Comparison of ENCODE assay signal across 9 cellular contexts in genomic region chr1:26358411-26359384, GRCh38. TPM values are rescaled to one million over a fixed set of nuclear protein-coding genes. Genes with fewer than 3 reads are reported as not detected.
DNase-seq lines count a peak whose midpoint lies in the region; ATAC-seq, FAIRE-seq and TF ChIP-seq lines count a peak whose summit lies in the region.
"Had no signal": no experiment of that assay in that cellular context is flagged by ENCODE, and none has a peak within 500 bp of the region (broad histone marks: within the 10 kb centered on the region; RNA-seq: fewer than 3 reads in every experiment).

No MANE protein-coding gene starts in this region.

- intact Hi-C loops in HepG2 (cut with micrococcal nuclease; ENCODE audit: unreplicated experiment): loop anchor here (1.0 kb wide), 1 partner anchor 7 kb away; no protein-coding TSS in a partner anchor

- peak in 1 of 2 experiments; percentile 58; a peak in 2 of 4 replicates for TF ChIP-seq POLR2A in HepG2 (IDR thresholded peaks at IDR 0.05; ENCODE audit: insufficient read depth in 1 of 2, low read depth in 2 of 2, low read length in 2 of 2)

- peak overlapping the region; percentile 77 for H3K4me2 ChIP-seq in HepG2 (ENCODE audit: low read depth, low read length)

- 13% methylated on average over 12 of the region's 15 CpGs for WGBS in HepG2 (ENCODE audit: low lambda C conversion rate)

- H3K4me1 Mint-ChIP-seq in stimulated activated naive CD8-positive, alpha-beta T cell treated with anti-CD3 and anti-CD28 coated beads, Interleukin-15, Interleukin-2, amounts not matched to agents 100 ng/mL and 50 ng/mL, for 24 hours (ENCODE audit: low read depth): peaks cover 37% of the 10 kb centered on the region

- BruUV-seq in HepG2 (replicated peaks; lab: Mats Ljungman, UMichigan): TSS peak; percentile 91

- H3K4me3 Mint-ChIP-seq in stimulated activated naive CD8-positive, alpha-beta T cell treated with anti-CD3 and anti-CD28 coated beads, Interleukin-15, Interleukin-2, amounts not matched to agents 100 ng/mL and 50 ng/mL, for 24 hours: peak overlapping the region; percentile 67

- peak; percentile 51 for TF ChIP-seq RAD21 in HepG2 (CRISPR knock-in tag; IDR thresholded peaks at IDR 0.05)

- H3K9me3 ChIP-seq in HepG2 (ENCODE audit: low read length): no peaks in the 10 kb centered on the region

- TF ChIP-seq CTCF in HepG2 (CRISPR knock-in tag; IDR thresholded peaks at IDR 0.05): peak; percentile 49

- no peaks in the 10 kb centered on the region for H3K9me3 Mint-ChIP-seq in stimulated activated naive CD8-positive, alpha-beta T cell treated with anti-CD3 and anti-CD28 coated beads, Interleukin-15, Interleukin-2, amounts not matched to agents 100 ng/mL and 50 ng/mL, for 24 hours

- TF ChIP-seq EP300 in HepG2 (IDR thresholded peaks at IDR 0.05; ENCODE audit: low read depth in 2 of 2, low read length in 2 of 2): no peak; a peak in 1 of 4 replicates
- TF ChIP-seq EP300 in HepG2 (CRISPR knock-in tag; IDR thresholded peaks at IDR 0.05; ENCODE audit: borderline replicate concordance): no peak

- H3K27ac ChIP-seq in HepG2 (ENCODE audit: extremely low read length, insufficient read depth, low read length): peak overlapping the region; percentile 81

- peak; percentile 98 for FAIRE-seq in HepG2 (lab: Jason Lieb, UNC)

- peaks cover 88% of the 10 kb centered on the region for H3K4me1 ChIP-seq in HepG2 (ENCODE audit: insufficient read depth, low read length)

- H3K27me3 ChIP-seq in HepG2 (ENCODE audit: control insufficient read depth in 1 of 2, insufficient read depth in 2 of 2, low read length in 2 of 2): no peaks in the 10 kb centered on the region

- H3K9ac ChIP-seq in HepG2 (ENCODE audit: insufficient read depth, low read depth, low read length): peak overlapping the region; percentile 67

- H3K36me3 Mint-ChIP-seq in stimulated activated naive CD8-positive, alpha-beta T cell treated with anti-CD3 and anti-CD28 coated beads, Interleukin-15, Interleukin-2, amounts not matched to agents 100 ng/mL and 50 ng/mL, for 24 hours (ENCODE audit: low read depth): no peaks in the 10 kb centered on the region

- peak overlapping the region; percentile 5 for H3K27ac Mint-ChIP-seq in stimulated activated naive CD8-positive, alpha-beta T cell treated with anti-CD3 and anti-CD28 coated beads, Interleukin-15, Interleukin-2, amounts not matched to agents 100 ng/mL and 50 ng/mL, for 24 hours

- POLR2A ChIA-PET in HepG2 (lab: Yijun Ruan, JAX): interaction anchor here (0.7 to 3.0 kb wide), 9 partner anchors 9 to 79 kb away, joined by 3 to 65 read pairs (median 5); partner anchors contain the start of genes DHDDS and SH3BGRL3

- DNase-seq in NOMO-1 treated with dmso at 0.1 percent for 144 hours (lab: John Stamatoyannopoulos, UW; ENCODE audit: unreplicated experiment) (peak; percentile 47), activated T-cell treated with anti-CD3 and anti-CD28 coated beads for 48 hours (ENCODE audit: low read depth) (peak; percentile 61), HepG2 (ENCODE audit: low spot score) (peak; percentile 90), SKM-1 treated with dmso at 0.1 percent for 144 hours (lab: John Stamatoyannopoulos, UW; ENCODE audit: unreplicated experiment) (no peak)
- DNase-seq: Right ventricle myocardium superior had no signal

- H3K36me3 ChIP-seq in HepG2 (replicated peaks in 1 of 2; ENCODE audit: control insufficient read depth in 1 of 2, insufficient read depth in 2 of 2, low read length in 2 of 2): no peaks in the 10 kb centered on the region

- H2AFZ ChIP-seq in HepG2 (ENCODE audit: low read length): no peak overlapping the region

- peaks cover 15% of the 10 kb centered on the region for H3K27me3 Mint-ChIP-seq in stimulated activated naive CD8-positive, alpha-beta T cell treated with anti-CD3 and anti-CD28 coated beads, Interleukin-15, Interleukin-2, amounts not matched to agents 100 ng/mL and 50 ng/mL, for 24 hours

- ATAC-seq in HepG2 (peak; percentile 84), GM18498 (IDR thresholded peaks at IDR 0.05; ENCODE audit: unreplicated experiment) (no peak), HG02970 (IDR thresholded peaks at IDR 0.05; ENCODE audit: low FRiP score, unreplicated experiment) (no peak)

- in situ Hi-C loops in HepG2 (cut with HindIII; ENCODE audit: extremely low pct_ligation_motif_present, low pct_unique_long_range_greater_than_20kb): no loop called here

- no peaks in the 10 kb centered on the region for H3K79me2 ChIP-seq in HepG2 (ENCODE audit: insufficient read depth, low read length)

- H3K4me3 ChIP-seq in HepG2 (replicated peaks in 1 of 3; ENCODE audit: insufficient read depth in 1 of 3, low read depth in 2 of 3, low read length in 3 of 3): peak overlapping the region in 2 of 3 experiments; percentile 16 to 49; a peak in 4 of 6 replicates

- no peaks in the 10 kb centered on the region for H4K20me1 ChIP-seq in HepG2 (ENCODE audit: insufficient read depth, low read length)

- CTCF ChIA-PET in HepG2 (lab: Yijun Ruan, JAX; ENCODE audit: low intra/inter-chr PET ratio, low total read pairs): interaction anchor here (1.3 kb wide), 1 partner anchor 74 kb away, joined by 3 read pairs; no protein-coding TSS in a partner anchor

RNA-seq across cellular contexts. Expression of gene CRYBG2, which starts 4.8 kb away (rescaled TPM):
- total RNA-seq in HepG2 (2016; rRNA removed; fragmentation: Illumina TruSeq; extraction: Trizol): 0.39 and 1.3 TPM in 2 replicates
- 0.18 TPM in 1 of 2 replicates, not detected in the other for total RNA-seq in HepG2 (2016; cell fraction: cytosol; rRNA removed; fragmentation: Illumina TruSeq; extraction: Trizol; ENCODE audit: low read depth)
- 0.86 and 1.1 TPM in 2 replicates for total RNA-seq in HepG2 (2016; cell fraction: insoluble cytoplasmic fraction; rRNA removed; fragmentation: Illumina TruSeq; extraction: Trizol)
- 0.48 and 0.87 TPM in 2 replicates for total RNA-seq in HepG2 (2016; cell fraction: membrane; rRNA removed; fragmentation: Illumina TruSeq; extraction: Trizol)
- total RNA-seq in HepG2 (2016; cell fraction: nucleus; rRNA removed; fragmentation: Illumina TruSeq; extraction: Trizol): 2.3 TPM in 2 replicates
- 2.9 and 4.7 TPM in 2 replicates for polyA plus RNA-seq in HepG2 (2011; rRNA removed)
- polyA plus RNA-seq in HepG2 (2011; cell fraction: cytosol; rRNA removed): 2.0 and 2.5 TPM in 2 replicates
- 16.5 and 19.4 TPM in 2 replicates for polyA plus RNA-seq in HepG2 (2011; cell fraction: nucleus; rRNA removed)
- polyA plus RNA-seq in HepG2 (2012): 2.7 and 3.8 TPM in 2 replicates
- 0.12 and 0.98 TPM in 2 replicates for polyA plus RNA-seq in HepG2 (2016; cell fraction: cytosol; fragmentation: Illumina TruSeq; extraction: Trizol; ENCODE audit: low read depth)
- 1.7 and 1.8 TPM in 2 replicates for polyA plus RNA-seq in HepG2 (2016; cell fraction: insoluble cytoplasmic fraction; fragmentation: Illumina TruSeq; extraction: Trizol; ENCODE audit: low read depth)
- polyA plus RNA-seq in HepG2 (2016; cell fraction: membrane; fragmentation: Illumina TruSeq; extraction: Trizol; ENCODE audit: low read depth): 0.48 and 0.79 TPM in 2 replicates
- polyA plus RNA-seq in HepG2 (2016; cell fraction: nucleus; fragmentation: Illumina TruSeq; extraction: Trizol; ENCODE audit: insufficient read depth, low read depth): 3.4 and 8.9 TPM in 2 replicates
- 3.5 and 7.2 TPM in 2 replicates for polyA minus RNA-seq in HepG2 (2011; rRNA and poly(A)+ RNA removed; ENCODE audit: low replicate concordance)
- polyA minus RNA-seq in HepG2 (2011; cell fraction: cytosol; rRNA and poly(A)+ RNA removed): 3.4 and 5.1 TPM in 2 replicates
- 7.6 and 9.4 TPM in 2 replicates for polyA minus RNA-seq in HepG2 (2011; cell fraction: nucleus; rRNA and poly(A)+ RNA removed)
- total RNA-seq: glomerular endothelial cell, Right ventricle myocardium superior had no signal

RNA-seq across cellular contexts. Expression of gene ZNF683, which starts 13.9 kb away (rescaled TPM):
- not detected in 2 replicates for total RNA-seq in HepG2 (2016; rRNA removed; fragmentation: Illumina TruSeq; extraction: Trizol)
- not detected in 2 replicates for total RNA-seq in HepG2 (2016; cell fraction: cytosol; rRNA removed; fragmentation: Illumina TruSeq; extraction: Trizol; ENCODE audit: low read depth)
- total RNA-seq in HepG2 (2016; cell fraction: insoluble cytoplasmic fraction; rRNA removed; fragmentation: Illumina TruSeq; extraction: Trizol): not detected in 2 replicates
- total RNA-seq in HepG2 (2016; cell fraction: membrane; rRNA removed; fragmentation: Illumina TruSeq; extraction: Trizol): not detected in 2 replicates
- not detected in 2 replicates for total RNA-seq in HepG2 (2016; cell fraction: nucleus; rRNA removed; fragmentation: Illumina TruSeq; extraction: Trizol)
- not detected in 2 replicates for polyA plus RNA-seq in HepG2 (2011; rRNA removed)
- not detected in 2 replicates for polyA plus RNA-seq in HepG2 (2011; cell fraction: cytosol; rRNA removed)
- polyA plus RNA-seq in HepG2 (2011; cell fraction: nucleus; rRNA removed): not detected in 2 replicates
- polyA plus RNA-seq in HepG2 (2012): not detected in 2 replicates
- not detected in 2 replicates for polyA plus RNA-seq in HepG2 (2016; cell fraction: cytosol; fragmentation: Illumina TruSeq; extraction: Trizol; ENCODE audit: low read depth)
- polyA plus RNA-seq in HepG2 (2016; cell fraction: insoluble cytoplasmic fraction; fragmentation: Illumina TruSeq; extraction: Trizol; ENCODE audit: low read depth): not detected in 2 replicates
- not detected in 2 replicates for polyA plus RNA-seq in HepG2 (2016; cell fraction: membrane; fragmentation: Illumina TruSeq; extraction: Trizol; ENCODE audit: low read depth)
- polyA plus RNA-seq in HepG2 (2016; cell fraction: nucleus; fragmentation: Illumina TruSeq; extraction: Trizol; ENCODE audit: insufficient read depth, low read depth): not detected in 2 replicates
- not detected in 2 replicates for polyA minus RNA-seq in HepG2 (2011; rRNA and poly(A)+ RNA removed; ENCODE audit: low replicate concordance)
- polyA minus RNA-seq in HepG2 (2011; cell fraction: cytosol; rRNA and poly(A)+ RNA removed): not detected in 2 replicates
- not detected in 2 replicates for polyA minus RNA-seq in HepG2 (2011; cell fraction: nucleus; rRNA and poly(A)+ RNA removed)
- total RNA-seq: glomerular endothelial cell, Right ventricle myocardium superior had no signal

RNA-seq across cellular contexts. Expression of gene CD52, which starts 40.9 kb away (rescaled TPM):
- not detected in 2 replicates for total RNA-seq in HepG2 (2016; rRNA removed; fragmentation: Illumina TruSeq; extraction: Trizol)
- not detected in 2 replicates for total RNA-seq in HepG2 (2016; cell fraction: cytosol; rRNA removed; fragmentation: Illumina TruSeq; extraction: Trizol; ENCODE audit: low read depth)
- total RNA-seq in HepG2 (2016; cell fraction: insoluble cytoplasmic fraction; rRNA removed; fragmentation: Illumina TruSeq; extraction: Trizol): not detected in 2 replicates
- not detected in 2 replicates for total RNA-seq in HepG2 (2016; cell fraction: membrane; rRNA removed; fragmentation: Illumina TruSeq; extraction: Trizol)
- not detected in 2 replicates for total RNA-seq in HepG2 (2016; cell fraction: nucleus; rRNA removed; fragmentation: Illumina TruSeq; extraction: Trizol)
- polyA plus RNA-seq in HepG2 (2011; rRNA removed): 0.32 and 0.93 TPM in 2 replicates
- polyA plus RNA-seq in HepG2 (2011; cell fraction: cytosol; rRNA removed): 0.81 TPM in 2 replicates
- not detected in 2 replicates for polyA plus RNA-seq in HepG2 (2011; cell fraction: nucleus; rRNA removed)
- not detected in 2 replicates for polyA plus RNA-seq in HepG2 (2012)
- polyA plus RNA-seq in HepG2 (2016; cell fraction: cytosol; fragmentation: Illumina TruSeq; extraction: Trizol; ENCODE audit: low read depth): not detected in 2 replicates
- not detected in 2 replicates for polyA plus RNA-seq in HepG2 (2016; cell fraction: insoluble cytoplasmic fraction; fragmentation: Illumina TruSeq; extraction: Trizol; ENCODE audit: low read depth)
- polyA plus RNA-seq in HepG2 (2016; cell fraction: membrane; fragmentation: Illumina TruSeq; extraction: Trizol; ENCODE audit: low read depth): not detected in 2 replicates
- not detected in 2 replicates for polyA plus RNA-seq in HepG2 (2016; cell fraction: nucleus; fragmentation: Illumina TruSeq; extraction: Trizol; ENCODE audit: insufficient read depth, low read depth)
- 0.44 and 1.2 TPM in 2 replicates for polyA minus RNA-seq in HepG2 (2011; rRNA and poly(A)+ RNA removed; ENCODE audit: low replicate concordance)
- not detected in 2 replicates for polyA minus RNA-seq in HepG2 (2011; cell fraction: cytosol; rRNA and poly(A)+ RNA removed)
- not detected in 2 replicates for polyA minus RNA-seq in HepG2 (2011; cell fraction: nucleus; rRNA and poly(A)+ RNA removed)
- total RNA-seq: glomerular endothelial cell had no signal

RNA-seq across cellular contexts. Expression of gene LIN28A, which starts 51.9 kb away (rescaled TPM):
- total RNA-seq in HepG2 (2016; rRNA removed; fragmentation: Illumina TruSeq; extraction: Trizol): 0.04 TPM in 1 of 2 replicates, not detected in the other
- not detected in 2 replicates for total RNA-seq in HepG2 (2016; cell fraction: cytosol; rRNA removed; fragmentation: Illumina TruSeq; extraction: Trizol; ENCODE audit: low read depth)
- 0.02 TPM in 1 of 2 replicates, not detected in the other for total RNA-seq in HepG2 (2016; cell fraction: insoluble cytoplasmic fraction; rRNA removed; fragmentation: Illumina TruSeq; extraction: Trizol)
- not detected in 2 replicates for total RNA-seq in HepG2 (2016; cell fraction: membrane; rRNA removed; fragmentation: Illumina TruSeq; extraction: Trizol)
- not detected in 2 replicates for total RNA-seq in HepG2 (2016; cell fraction: nucleus; rRNA removed; fragmentation: Illumina TruSeq; extraction: Trizol)
- polyA plus RNA-seq in HepG2 (2011; rRNA removed): 0.01 TPM in 1 of 2 replicates, not detected in the other
- polyA plus RNA-seq in HepG2 (2011; cell fraction: cytosol; rRNA removed): 0.01 TPM in 1 of 2 replicates, not detected in the other
- 0.05 and 0.07 TPM in 2 replicates for polyA plus RNA-seq in HepG2 (2011; cell fraction: nucleus; rRNA removed)
- 0.05 TPM in 1 of 2 replicates, not detected in the other for polyA plus RNA-seq in HepG2 (2012)
- not detected in 2 replicates for polyA plus RNA-seq in HepG2 (2016; cell fraction: cytosol; fragmentation: Illumina TruSeq; extraction: Trizol; ENCODE audit: low read depth)
- polyA plus RNA-seq in HepG2 (2016; cell fraction: insoluble cytoplasmic fraction; fragmentation: Illumina TruSeq; extraction: Trizol; ENCODE audit: low read depth): not detected in 2 replicates
- polyA plus RNA-seq in HepG2 (2016; cell fraction: membrane; fragmentation: Illumina TruSeq; extraction: Trizol; ENCODE audit: low read depth): not detected in 2 replicates
- polyA plus RNA-seq in HepG2 (2016; cell fraction: nucleus; fragmentation: Illumina TruSeq; extraction: Trizol; ENCODE audit: insufficient read depth, low read depth): not detected in 2 replicates
- polyA minus RNA-seq in HepG2 (2011; rRNA and poly(A)+ RNA removed; ENCODE audit: low replicate concordance): 0.04 TPM in 1 of 2 replicates, not detected in the other
- polyA minus RNA-seq in HepG2 (2011; cell fraction: cytosol; rRNA and poly(A)+ RNA removed): not detected in 2 replicates
- not detected in 2 replicates for polyA minus RNA-seq in HepG2 (2011; cell fraction: nucleus; rRNA and poly(A)+ RNA removed)
- total RNA-seq: Right ventricle myocardium superior had no signal

RNA-seq across cellular contexts. Expression of gene UBXN11, which starts 52.3 kb away (rescaled TPM):
- total RNA-seq in HepG2 (2016; rRNA removed; fragmentation: Illumina TruSeq; extraction: Trizol): 3.2 and 9.3 TPM in 2 replicates
- total RNA-seq in HepG2 (2016; cell fraction: cytosol; rRNA removed; fragmentation: Illumina TruSeq; extraction: Trizol; ENCODE audit: low read depth): 4.9 and 5.3 TPM in 2 replicates
- 3.0 and 8.5 TPM in 2 replicates for total RNA-seq in HepG2 (2016; cell fraction: insoluble cytoplasmic fraction; rRNA removed; fragmentation: Illumina TruSeq; extraction: Trizol)
- 4.4 and 5.7 TPM in 2 replicates for total RNA-seq in HepG2 (2016; cell fraction: membrane; rRNA removed; fragmentation: Illumina TruSeq; extraction: Trizol)
- total RNA-seq in HepG2 (2016; cell fraction: nucleus; rRNA removed; fragmentation: Illumina TruSeq; extraction: Trizol): 15.9 and 19.3 TPM in 2 replicates
- polyA plus RNA-seq in HepG2 (2011; rRNA removed): 10.3 and 10.4 TPM in 2 replicates
- 3.0 and 5.8 TPM in 2 replicates for polyA plus RNA-seq in HepG2 (2011; cell fraction: cytosol; rRNA removed)
- polyA plus RNA-seq in HepG2 (2011; cell fraction: nucleus; rRNA removed): 81.6 and 111 TPM in 2 replicates
- 4.8 and 5.2 TPM in 2 replicates for polyA plus RNA-seq in HepG2 (2012)
- 7.2 and 9.0 TPM in 2 replicates for polyA plus RNA-seq in HepG2 (2016; cell fraction: cytosol; fragmentation: Illumina TruSeq; extraction: Trizol; ENCODE audit: low read depth)
- polyA plus RNA-seq in HepG2 (2016; cell fraction: insoluble cytoplasmic fraction; fragmentation: Illumina TruSeq; extraction: Trizol; ENCODE audit: low read depth): 6.4 and 8.0 TPM in 2 replicates
- polyA plus RNA-seq in HepG2 (2016; cell fraction: membrane; fragmentation: Illumina TruSeq; extraction: Trizol; ENCODE audit: low read depth): 8.8 and 9.0 TPM in 2 replicates
- 64.2 and 68.2 TPM in 2 replicates for polyA plus RNA-seq in HepG2 (2016; cell fraction: nucleus; fragmentation: Illumina TruSeq; extraction: Trizol; ENCODE audit: insufficient read depth, low read depth)
- 4.3 and 43.2 TPM in 2 replicates for polyA minus RNA-seq in HepG2 (2011; rRNA and poly(A)+ RNA removed; ENCODE audit: low replicate concordance)
- polyA minus RNA-seq in HepG2 (2011; cell fraction: cytosol; rRNA and poly(A)+ RNA removed): 1.2 and 2.0 TPM in 2 replicates
- 8.6 and 11.5 TPM in 2 replicates for polyA minus RNA-seq in HepG2 (2011; cell fraction: nucleus; rRNA and poly(A)+ RNA removed)
